ENCODE assay signal across 12 cellular contexts in genomic region chr4:176238157-176238608, GRCh38. TPM values are rescaled to one million over a fixed set of nuclear protein-coding genes. Genes with fewer than 3 reads are reported as not detected.
DNase-seq lines count a peak whose midpoint lies in the region; FAIRE-seq lines count a peak whose summit lies in the region.
"Had no signal": no experiment of that assay in that cellular context is flagged by ENCODE, and none has a peak within 500 bp of the region (broad histone marks: within the 10 kb centered on the region; RNA-seq: fewer than 3 reads in every experiment).

No MANE protein-coding gene starts in this region.

- peaks cover 13% of the 10 kb centered on the region for H3K4me1 ChIP-seq in ACC112 (ENCODE audit: control insufficient read depth, insufficient read depth, low read length, unreplicated experiment)
- peaks cover 58% of the 10 kb centered on the region for H3K4me1 ChIP-seq in muscle layer of colon (ENCODE audit: insufficient read depth, low read length)
- no peaks in the 10 kb centered on the region for H3K4me1 ChIP-seq in effector memory CD4-positive, alpha-beta T cell (ENCODE audit: control insufficient read depth, insufficient read depth, low read length, poor library complexity, severe bottlenecking)
- H3K4me1 ChIP-seq: foreskin keratinocyte had no signal

- H3K36me3 ChIP-seq in ACC112 (ENCODE audit: insufficient read depth, low read length) (no peaks in the 10 kb centered on the region), muscle layer of colon (ENCODE audit: insufficient read depth, low read length) (no peaks in the 10 kb centered on the region)
- no peaks in the 10 kb centered on the region for H3K36me3 ChIP-seq in effector memory CD4-positive, alpha-beta T cell (ENCODE audit: control insufficient read depth, insufficient read depth, low read length)
- H3K36me3 ChIP-seq: BLaER1 had no signal

- peak overlapping the region; percentile 25 for H3K9ac ChIP-seq in muscle layer of colon (ENCODE audit: low read length)
- H3K9ac ChIP-seq: BLaER1 had no signal

- DNase-seq in LHCN-M2 (ENCODE audit: low read depth) (peak; percentile 78), dedifferentiated amniotic fluid mesenchymal stem cell (ENCODE audit: extremely low spot score) (peak; percentile 87), DMS153 (lab: John Stamatoyannopoulos, UW) (no peak), frontal cortex (ENCODE audit: low spot score in 2 of 2) (no peak), COLO668 (lab: John Stamatoyannopoulos, UW; ENCODE audit: unreplicated experiment) (no peak)
- no peak for DNase-seq in effector memory CD4-positive, alpha-beta T cell

- no peaks in the 10 kb centered on the region for H3K9me3 ChIP-seq in muscle layer of colon (ENCODE audit: low read length)
- no peaks in the 10 kb centered on the region for H3K9me3 ChIP-seq in effector memory CD4-positive, alpha-beta T cell (ENCODE audit: control insufficient read depth, low read length)
- H3K9me3 ChIP-seq: BLaER1 had no signal

- no peaks in the 10 kb centered on the region for H3K27me3 ChIP-seq in ACC112 (ENCODE audit: insufficient read depth, low read length)
- H3K27me3 ChIP-seq in muscle layer of colon (ENCODE audit: control insufficient read depth in 1 of 2, insufficient read depth in 2 of 2, low read length in 2 of 2): no peaks in the 10 kb centered on the region
- H3K27me3 ChIP-seq in effector memory CD4-positive, alpha-beta T cell (replicated peaks; ENCODE audit: control insufficient read depth, insufficient read depth, low read length, poor library complexity, severe bottlenecking): no peaks in the 10 kb centered on the region
- H3K27me3 ChIP-seq: BLaER1, foreskin keratinocyte had no signal

- peak overlapping the region; percentile 6; the same call in 1 of the 2 replicates for H3K4me3 ChIP-seq in ACC112 (ENCODE audit: low read depth, low read length)
- H3K4me3 ChIP-seq in muscle layer of colon (ENCODE audit: low read depth in 1 of 2, low read length in 2 of 2): no peak overlapping the region
- H3K4me3 ChIP-seq in effector memory CD4-positive, alpha-beta T cell (ENCODE audit: insufficient read depth, low read depth, low read length, poor library complexity, severe bottlenecking): no peak overlapping the region
- H3K4me3 ChIP-seq: BLaER1, lung had no signal

- no peaks in the 10 kb centered on the region for H3K79me2 ChIP-seq in ACC112 (ENCODE audit: control insufficient read depth, insufficient read depth, low read length, unreplicated experiment)

- H3K27ac ChIP-seq in ACC112 (ENCODE audit: low read depth, low read length) (peak overlapping the region; percentile 70), muscle layer of colon (ENCODE audit: low read depth, low read length) (peak overlapping the region; percentile 79)
- no peak overlapping the region for H3K27ac ChIP-seq in effector memory CD4-positive, alpha-beta T cell (ENCODE audit: insufficient read depth, low read length, poor library complexity, severe bottlenecking)
- H3K27ac ChIP-seq: BLaER1, foreskin keratinocyte had no signal

- no peak for FAIRE-seq in frontal cortex (lab: Jason Lieb, UNC)
- FAIRE-seq: GM12892 had no signal

- H2AFZ ChIP-seq in ACC112 (ENCODE audit: low read length, unreplicated experiment): peak overlapping the region; percentile 16

RNA-seq across cellular contexts. Expression of gene ASB5, which starts 30.8 kb away (rescaled TPM):
- total RNA-seq in LHCN-M2 (2014; rRNA removed) (619 and 636 TPM in 2 replicates), frontal cortex (0.41 TPM)
- 307 TPM for polyA plus RNA-seq in LHCN-M2 (2012)
- total RNA-seq: foreskin keratinocyte had no signal
- polyA plus RNA-seq: foreskin keratinocyte had no signal

RNA-seq across cellular contexts. Expression of gene SPATA4, which starts 42.8 kb away (rescaled TPM):
- total RNA-seq in LHCN-M2 (2014; rRNA removed): 0.11 TPM in 1 of 2 replicates, not detected in the other
- 0.13 TPM for polyA plus RNA-seq in LHCN-M2 (2012)
- total RNA-seq in frontal cortex: 0.82 TPM

Comparison
In these comparisons a context has a peak if more than half of its experiments do, and no peak if none do; other contexts are left out.
1. DNase-seq: peak in LHCN-M2 (single experiment) and dedifferentiated amniotic fluid mesenchymal stem cell (single experiment); none in effector memory CD4-positive, alpha-beta T cell (0 of 3), DMS153 (single experiment), frontal cortex (0 of 2) and COLO668 (single experiment).
2. RNA of gene ASB5, which starts 30.8 kb away (total RNA-seq): 619 to 636 TPM in LHCN-M2; 0.41 TPM in frontal cortex (single experiment); every median in the first group is over 100 times any median in the second.